In the genomic region with DNA sequence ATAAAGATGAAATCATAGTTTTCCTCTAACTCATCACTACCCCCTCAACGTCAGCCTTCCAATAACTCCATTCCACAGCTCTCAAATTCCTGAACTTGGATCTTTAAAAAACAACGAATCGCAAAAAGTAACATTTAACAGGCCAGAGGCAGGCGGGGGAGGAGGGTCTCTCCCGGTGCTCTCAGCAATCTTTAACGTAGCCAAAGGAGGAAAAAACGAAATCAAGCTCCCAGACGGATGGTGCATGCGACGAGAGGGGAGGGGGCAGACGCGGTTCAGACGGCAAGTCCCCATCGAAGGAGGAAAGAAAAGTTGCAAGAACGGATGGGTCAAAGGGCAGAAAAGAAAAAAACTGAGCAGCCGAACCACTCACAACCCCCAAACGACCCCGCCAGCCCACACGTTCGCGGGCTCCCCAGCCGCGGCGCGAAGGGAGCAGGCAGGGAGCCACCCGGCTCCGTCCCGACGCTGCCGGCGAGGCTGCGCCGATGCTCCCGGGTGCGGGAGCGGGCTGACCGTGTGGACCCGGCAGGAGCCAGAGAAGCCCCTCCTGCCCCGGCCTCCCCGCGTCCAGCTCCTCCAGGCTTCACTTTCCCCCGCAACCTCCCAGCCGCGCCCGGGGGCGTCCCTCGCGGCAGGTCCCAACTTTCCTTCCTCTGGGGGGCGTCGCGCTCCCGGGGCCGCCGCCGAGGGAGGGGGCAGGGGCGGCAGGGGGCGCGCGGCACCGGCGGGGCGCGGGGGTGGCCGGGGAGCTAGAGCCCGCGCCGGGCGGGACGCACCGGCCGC, we compare ENCODE assay signal across 8 cellular contexts. TPM values are rescaled to one million over a fixed set of nuclear protein-coding genes. Genes with fewer than 3 reads are reported as not detected.
DNase-seq lines count a peak whose midpoint lies in the region; ATAC-seq and TF ChIP-seq lines count a peak whose summit lies in the region.

No MANE protein-coding gene starts in this region.

- H3K27ac ChIP-seq in BLaER1 (peak overlapping the region; percentile 62), HUES48 (ENCODE audit: low read depth, low read length) (peak overlapping the region; percentile 75), duodenal mucosa (ENCODE audit: low read depth, low read length) (peak overlapping the region; percentile 90), lung (ENCODE audit: low read depth in 1 of 2, low read length in 1 of 2) (peak overlapping the region; percentile 98)

- H3K9ac ChIP-seq in BLaER1 (peak overlapping the region; percentile 90), HUES48 (ENCODE audit: low read depth, low read length) (peak overlapping the region; percentile 56; the same call in 1 of the 2 replicates), duodenal mucosa (ENCODE audit: low read depth in 1 of 2, low read length in 2 of 2) (peak overlapping the region; percentile 76 to 90)

- H3K27me3 ChIP-seq in BLaER1 (peaks cover 13% of the 10 kb centered on the region), HUES48 (ENCODE audit: control insufficient read depth, insufficient read depth, low read length) (no peaks in the 10 kb centered on the region), duodenal mucosa (ENCODE audit: control insufficient read depth in 1 of 2, insufficient read depth in 2 of 2, low read length in 2 of 2) (no peaks in the 10 kb centered on the region), lung (ENCODE audit: control insufficient read depth, insufficient read depth) (no peaks in the 10 kb centered on the region)

- H3K27ac Mint-ChIP-seq in activated CD4-positive, alpha-beta T cell treated with anti-CD3 and anti-CD28 coated beads, Interleukin-2, amount 10 ng/mL, durations not matched to agents 7 days and 5 days = peak overlapping the region; percentile 93

- CTCF ChIA-PET in activated CD4-positive, alpha-beta T cell treated with anti-CD3 and anti-CD28 coated beads, Interleukin-2, amount 10 ng/mL, durations not matched to agents 7 days and 5 days (lab: Charles Lee) = interaction anchor here (0.6 to 1.0 kb wide), 3 partner anchors 9 to 469 kb away, joined by 3 to 4 read pairs (median 4); no protein-coding TSS in a partner anchor

- peak; percentile 6 for ATAC-seq in GM19397 (IDR thresholded peaks at IDR 0.05; ENCODE audit: unreplicated experiment)
- no peak for ATAC-seq in lung (ENCODE audit: insufficient read depth, low FRiP score)

- TF ChIP-seq CTCF in lung (IDR thresholded peaks at IDR 0.05; ENCODE audit: control extremely low read depth, extremely low read depth) = peak; percentile 1

- H3K9me3 ChIP-seq in BLaER1 (no peaks in the 10 kb centered on the region), HUES48 (ENCODE audit: control insufficient read depth, insufficient read depth, low read length) (no peaks in the 10 kb centered on the region), duodenal mucosa (ENCODE audit: control insufficient read depth in 1 of 2, low read length in 2 of 2) (no peaks in the 10 kb centered on the region), lung (ENCODE audit: control insufficient read depth in 2 of 2, insufficient read depth in 1 of 2, low read length in 1 of 2) (no peaks in the 10 kb centered on the region)

- H3K4me1 ChIP-seq in BLaER1 = peaks cover 27% of the 10 kb centered on the region
- H3K4me1 ChIP-seq in HUES48 (ENCODE audit: control insufficient read depth, insufficient read depth, low read length) = peaks cover 51% of the 10 kb centered on the region
- H3K4me1 ChIP-seq in duodenal mucosa (ENCODE audit: control insufficient read depth in 1 of 2, insufficient read depth in 2 of 2, low read length in 2 of 2) = peaks cover 15 to 39% of the 10 kb centered on the region in 2 donors
- peaks cover 4 to 26% of the 10 kb centered on the region in 2 donors for H3K4me1 ChIP-seq in lung (ENCODE audit: control insufficient read depth in 2 of 2, insufficient read depth in 2 of 2, low read length in 2 of 2)

- H3K4me3 Mint-ChIP-seq in activated CD4-positive, alpha-beta T cell treated with anti-CD3 and anti-CD28 coated beads, Interleukin-2, amount 10 ng/mL, durations not matched to agents 7 days and 5 days = peak overlapping the region; percentile 88

- 0 to 1% methylated on average over 39 to 71 of the region's 71 CpGs for WGBS in lung, 2 donors

- H3K9me3 Mint-ChIP-seq in activated CD4-positive, alpha-beta T cell treated with anti-CD3 and anti-CD28 coated beads, Interleukin-2, amount 10 ng/mL, durations not matched to agents 7 days and 5 days = no peaks in the 10 kb centered on the region

- H3K36me3 ChIP-seq in BLaER1 (no peaks in the 10 kb centered on the region), HUES48 (ENCODE audit: control insufficient read depth, insufficient read depth, low read length) (no peaks in the 10 kb centered on the region), duodenal mucosa (ENCODE audit: control insufficient read depth in 1 of 2, insufficient read depth in 2 of 2, low read length in 2 of 2) (no peaks in the 10 kb centered on the region), lung (ENCODE audit: control insufficient read depth in 2 of 2, insufficient read depth in 2 of 2, low read length in 2 of 2) (no peaks in the 10 kb centered on the region)

- H3K4me2 ChIP-seq in BLaER1 = peak overlapping the region; percentile 94

- peaks cover 42% of the 10 kb centered on the region for H3K4me1 Mint-ChIP-seq in activated CD4-positive, alpha-beta T cell treated with anti-CD3 and anti-CD28 coated beads, Interleukin-2, amount 10 ng/mL, durations not matched to agents 7 days and 5 days

- peak overlapping the region; percentile 83 for H3K4me3 ChIP-seq in BLaER1
- peak overlapping the region; percentile 87 for H3K4me3 ChIP-seq in HUES48 (ENCODE audit: low read depth, low read length)
- peak overlapping the region; percentile 85 to 93 for H3K4me3 ChIP-seq in duodenal mucosa (ENCODE audit: low read depth in 1 of 2, low read length in 2 of 2)
- peak overlapping the region; percentile 90 for H3K4me3 ChIP-seq in lung

- H4K20me1 ChIP-seq in BLaER1 = peaks cover 30% of the 10 kb centered on the region

- peak; percentile 34 for DNase-seq in activated CD4-positive, alpha-beta T cell treated with anti-CD3 and anti-CD28 coated beads, Interleukin-2, amount 10 ng/mL, durations not matched to agents 7 days and 5 days
- DNase-seq in lung (ENCODE audit: low spot score) (peak; percentile 35), SW 1271 (lab: John Stamatoyannopoulos, UW) (no peak)
- peak; percentile 35 to 53 (median 39) for DNase-seq in stimulated activated CD4-positive, alpha-beta T cell treated with anti-CD3 and anti-CD28 coated beads, TNF-alpha, amount 100 ng/mL, for 4 hours (ENCODE audit: low read depth in 3 of 3)

- no peaks in the 10 kb centered on the region for H3K36me3 Mint-ChIP-seq in activated CD4-positive, alpha-beta T cell treated with anti-CD3 and anti-CD28 coated beads, Interleukin-2, amount 10 ng/mL, durations not matched to agents 7 days and 5 days (ENCODE audit: low read depth)

- H3K27me3 Mint-ChIP-seq in activated CD4-positive, alpha-beta T cell treated with anti-CD3 and anti-CD28 coated beads, Interleukin-2, amount 10 ng/mL, durations not matched to agents 7 days and 5 days = no peaks in the 10 kb centered on the region

- POLR2A ChIA-PET in activated CD4-positive, alpha-beta T cell treated with anti-CD3 and anti-CD28 coated beads, Interleukin-2, amount 10 ng/mL, durations not matched to agents 7 days and 5 days (lab: Charles Lee) = interaction anchor here (0.6 kb wide), 1 partner anchor 86 kb away, joined by 3 read pairs; no protein-coding TSS in a partner anchor

RNA-seq across cellular contexts. Expression of a gene that starts 0.7 kb away (rescaled TPM):
- total RNA-seq in activated CD4-positive, alpha-beta T cell treated with anti-CD3 and anti-CD28 coated beads, Interleukin-2, amount 10 ng/mL, durations not matched to agents 7 days and 5 days = 10 to 100 TPM; 27.9 to 29.4 TPM
- 100 to 1,000 TPM in 1 of 2 donors, 10 to 100 TPM in 1; 71.6 to 147 TPM for total RNA-seq in lung
- polyA plus RNA-seq in lung = 1 to 10 TPM; 8.6 to 8.8 TPM

RNA-seq across cellular contexts. Expression of a gene that starts 1.4 kb away (rescaled TPM):
- total RNA-seq in activated CD4-positive, alpha-beta T cell treated with anti-CD3 and anti-CD28 coated beads, Interleukin-2, amount 10 ng/mL, durations not matched to agents 7 days and 5 days = 10 to 100 TPM; 47.4 to 58.7 TPM
- total RNA-seq in lung = 10 to 100 TPM; 32.9 to 63.9 TPM
- polyA plus RNA-seq in lung = 10 to 100 TPM; 12.7 to 13.9 TPM

Comparison
In these comparisons a context has a peak if more than half of its experiments do, and no peak if none do; other contexts are left out.
1. DNase-seq: peak in activated CD4-positive, alpha-beta T cell treated with anti-CD3 and anti-CD28 coated beads, Interleukin-2, amount 10 ng/mL, durations not matched to agents 7 days and 5 days (single experiment), lung (single experiment) and stimulated activated CD4-positive, alpha-beta T cell treated with anti-CD3 and anti-CD28 coated beads, TNF-alpha, amount 100 ng/mL, for 4 hours (3 of 3); none in SW 1271 (0 of 2).
2. Peak in every context shown above with its lines, with median percentiles within 50 percentile points of each other: H3K27ac ChIP-seq, H3K4me3 ChIP-seq and H3K9ac ChIP-seq.